Comparison of ENCODE assay signal across 19 cellular contexts in the genomic region with DNA sequence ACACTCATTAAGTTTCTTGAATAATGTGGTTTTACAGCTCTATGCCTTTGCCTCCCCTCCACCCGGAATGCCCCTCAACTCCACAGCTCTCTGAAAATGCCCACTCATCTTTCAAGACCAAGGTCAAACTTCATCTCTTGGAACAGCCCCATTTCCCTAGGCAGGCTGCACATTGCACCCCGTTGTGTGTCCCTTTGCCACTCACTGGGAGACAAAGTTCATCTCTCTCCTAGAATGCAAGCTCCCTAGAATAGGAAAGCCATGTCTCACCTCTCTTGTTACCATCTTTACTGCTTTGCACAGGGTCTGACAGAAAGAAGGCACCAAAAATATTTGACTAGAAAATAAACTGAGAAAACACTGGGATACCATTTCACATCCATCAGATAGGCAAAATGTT. TPM values are rescaled to one million over a fixed set of nuclear protein-coding genes. Genes with fewer than 3 reads are reported as not detected.
DNase-seq lines count a peak whose midpoint lies in the region; ATAC-seq, FAIRE-seq and TF ChIP-seq lines count a peak whose summit lies in the region.
"Had no signal": no experiment of that assay in that cellular context is flagged by ENCODE, and none has a peak within 500 bp of the region (broad histone marks: within the 10 kb centered on the region; RNA-seq: fewer than 3 reads in every experiment).

No MANE protein-coding gene starts in this region.

- H3K9ac ChIP-seq in H9 (ENCODE audit: extremely low read depth, insufficient read length, low read length) (no peak overlapping the region), astrocyte (ENCODE audit: low read length) (no peak overlapping the region), liver (ENCODE audit: low read depth in 1 of 2, low read length in 2 of 2) (no peak overlapping the region)
- H3K9ac ChIP-seq: BLaER1 treated with 17β-estradiol and CSF1 and Interleukin-3, amounts not matched to agents 10 nM and 100 nM had no signal

- H3T11ph ChIP-seq in H9 (ENCODE audit: low read length), result no peak overlapping the region

- H3K4me1 Mint-ChIP-seq in H9 (peaks cover 25 to 31% of the 10 kb centered on the region in 2 experiments), astrocyte (ENCODE audit: low read depth, unreplicated experiment) (peaks cover 45% of the 10 kb centered on the region)

- H3K27me3 Mint-ChIP-seq in H9 (ENCODE audit: low read depth) (no peaks in the 10 kb centered on the region), astrocyte (ENCODE audit: low read depth, unreplicated experiment) (no peaks in the 10 kb centered on the region)

- peaks cover 9% of the 10 kb centered on the region; the same call in 1 of the 2 replicates for H3K79me2 ChIP-seq in H9 (ENCODE audit: insufficient read depth, low read length)
- H3K79me2 ChIP-seq in astrocyte (ENCODE audit: insufficient read depth, low read length), result peaks cover 89% of the 10 kb centered on the region

- no peak overlapping the region for H2BK12ac ChIP-seq in H9 (ENCODE audit: insufficient read length, low read depth, low read length)

- peaks cover 3% of the 10 kb centered on the region; the same call in 1 of the 2 replicates for H3K4me1 ChIP-seq in H9 (ENCODE audit: insufficient read depth, low read length)
- peaks cover 15% of the 10 kb centered on the region for H3K4me1 ChIP-seq in astrocyte (ENCODE audit: insufficient read depth, low read length)
- peaks cover 0 to 6% (median under 1%) of the 10 kb centered on the region in 4 donors for H3K4me1 ChIP-seq in liver (ENCODE audit: control insufficient read depth in 4 of 4, insufficient read depth in 4 of 4, low read length in 3 of 4)
- H3K4me1 ChIP-seq in psoas muscle, result peaks cover 77% of the 10 kb centered on the region

- no peak for FAIRE-seq in astrocyte (lab: Jason Lieb, UNC)
- FAIRE-seq: D721Med, RCC 7860 had no signal

- H3K18ac ChIP-seq in H9 (ENCODE audit: insufficient read length, low read depth, low read length), result no peak overlapping the region

- peak overlapping the region in 2 of 3 experiments; percentile 9 to 21; a peak in 3 of 7 replicates for H3K27ac Mint-ChIP-seq in H9
- H3K27ac Mint-ChIP-seq in astrocyte (ENCODE audit: unreplicated experiment), result no peak overlapping the region

- TF ChIP-seq CTCF in H9 (conservative IDR thresholded peaks at IDR 0.05) (no peak), astrocyte (IDR thresholded peaks at IDR 0.05; ENCODE audit: insufficient read depth, low read depth, low read length) (no peak), liver (IDR thresholded peaks at IDR 0.05; ENCODE audit: low read depth, low read length, missing input control) (no peak), psoas muscle (IDR thresholded peaks at IDR 0.05) (no peak)

- H3K4ac ChIP-seq in H9 (ENCODE audit: low read depth, low read length), result no peak overlapping the region

- H3K4me3 ChIP-seq in astrocyte (ENCODE audit: insufficient read depth, low read depth, low read length) (no peak overlapping the region), liver (ENCODE audit: low read depth in 1 of 3, low read length in 3 of 3) (no peak overlapping the region), psoas muscle (no peak overlapping the region)
- H3K4me3 ChIP-seq: BLaER1 treated with 17β-estradiol and CSF1 and Interleukin-3, amounts not matched to agents 10 nM and 100 nM had no signal

- no peak overlapping the region for H2BK120ac ChIP-seq in H9 (ENCODE audit: low read depth, low read length, poor library complexity, severe bottlenecking)

- H3K4me3 Mint-ChIP-seq in H9, result no peak overlapping the region
- H3K4me3 Mint-ChIP-seq in astrocyte (ENCODE audit: unreplicated experiment), result peak overlapping the region; percentile 66

- H2BK5ac ChIP-seq in H9 (ENCODE audit: insufficient read length, low read length), result no peak overlapping the region

- no peak overlapping the region for H2AK5ac ChIP-seq in H9 (ENCODE audit: insufficient read length, low read length)

- WGBS in H9 (ENCODE audit: extremely low coverage, insufficient read length, low lambda C conversion rate), result no CpG with 5 or more reads among the region's 2 CpGs
- WGBS in liver, result 62% methylated on average over 2 of the region's 2 CpGs
- WGBS in psoas muscle, 3 donors, result 68 to 81% (median 68%) methylated on average over 2 of the region's 2 CpGs

- H3K36me3 ChIP-seq in astrocyte (ENCODE audit: insufficient read depth, low read length) (no peaks in the 10 kb centered on the region), liver (ENCODE audit: control insufficient read depth in 4 of 4, insufficient read depth in 3 of 4, low read depth in 1 of 4, low read length in 3 of 4) (no peaks in the 10 kb centered on the region), psoas muscle (ENCODE audit: insufficient read depth in 1 of 2, low read depth in 1 of 2) (no peaks in the 10 kb centered on the region)

- no peak overlapping the region for H3K14ac ChIP-seq in H9 (ENCODE audit: insufficient read depth, low read length)

- H3K9me3 Mint-ChIP-seq in H9, result no peaks in the 10 kb centered on the region
- no peaks in the 10 kb centered on the region for H3K9me3 Mint-ChIP-seq in astrocyte (ENCODE audit: unreplicated experiment)

- H2AFZ ChIP-seq in H9 (ENCODE audit: low read length) (no peak overlapping the region), astrocyte (ENCODE audit: low read depth, low read length) (no peak overlapping the region)

- no peak overlapping the region for H2BK20ac ChIP-seq in H9 (ENCODE audit: low read depth, low read length, poor library complexity, severe bottlenecking)

- DNase-seq in H9, result no peak
- DNase-seq in astrocyte (ENCODE audit: low read depth), result no peak
- DNase-seq in psoas muscle, result no peak
- DNase-seq in DMS153 treated with DMSO at 0.1 percent for 48 hours (lab: John Stamatoyannopoulos, UW; ENCODE audit: unreplicated experiment), result no peak
- DNase-seq in CD1c-positive myeloid dendritic cell (ENCODE audit: extremely low spot score), result no peak
- DNase-seq: DMS79 treated with DMSO at 0.1 percent for 48 hours; HCEC 1CT; KBM-7; NCI-H1105 treated with DMSO at 0.1 percent for 48 hours; NCI-H1694; NCI-H510A; NCI-H748 treated with DMSO at 0.1 percent for 48 hours; NK-92 treated with Interleukin-12 subunit alpha and Interleukin-12 subunit beta, amount 100 ng/mL, for 24 hours had no signal

- H3K56ac ChIP-seq in H9 (ENCODE audit: insufficient read length, low read depth, low read length), result no peak overlapping the region

- intact Hi-C loops in psoas muscle (cut with DNase I), result no loop called here

- no peak overlapping the region for H4K8ac ChIP-seq in H9 (replicated peaks; ENCODE audit: insufficient read length, low read depth, low read length)

- H3K4me2 ChIP-seq in H9 (ENCODE audit: insufficient read depth, insufficient read length, low read length) (no peak overlapping the region), astrocyte (ENCODE audit: low read length) (no peak overlapping the region)
- H3K4me2 ChIP-seq: BLaER1 treated with 17β-estradiol and CSF1 and Interleukin-3, amounts not matched to agents 10 nM and 100 nM had no signal

- H3K36me3 Mint-ChIP-seq in H9 (ENCODE audit: insufficient read depth in 1 of 3, low read depth in 3 of 3) (peaks cover 6 to 25% (median 24%) of the 10 kb centered on the region in 3 experiments), astrocyte (ENCODE audit: low read depth, unreplicated experiment) (peaks cover 12% of the 10 kb centered on the region)

- H3K9me3 ChIP-seq in H9 (ENCODE audit: control insufficient read depth, low read depth, low read length) (no peaks in the 10 kb centered on the region), astrocyte (ENCODE audit: insufficient read depth, low read depth, low read length) (no peaks in the 10 kb centered on the region), liver (ENCODE audit: control insufficient read depth in 4 of 4, low read length in 3 of 4) (no peaks in the 10 kb centered on the region), psoas muscle (no peaks in the 10 kb centered on the region)
- H3K9me3 ChIP-seq: BLaER1 treated with 17β-estradiol and CSF1 and Interleukin-3, amounts not matched to agents 10 nM and 100 nM had no signal

- H3K27me3 ChIP-seq in H9 (ENCODE audit: insufficient read depth, low read length) (no peaks in the 10 kb centered on the region), astrocyte (ENCODE audit: insufficient read depth, low read length) (no peaks in the 10 kb centered on the region), liver (ENCODE audit: control insufficient read depth in 4 of 4, insufficient read depth in 4 of 4, low read length in 3 of 4) (no peaks in the 10 kb centered on the region), psoas muscle (ENCODE audit: insufficient read depth in 3 of 3, low read length in 2 of 3) (no peaks in the 10 kb centered on the region)
- H3K27me3 ChIP-seq: BLaER1 treated with 17β-estradiol and CSF1 and Interleukin-3, amounts not matched to agents 10 nM and 100 nM had no signal

- no peak overlapping the region for H2BK15ac ChIP-seq in H9 (ENCODE audit: low read depth, low read length)

- H3K27ac ChIP-seq in H9 (ENCODE audit: insufficient read length, low read depth, low read length), result no peak overlapping the region
- no peak overlapping the region for H3K27ac ChIP-seq in astrocyte (ENCODE audit: low read depth, low read length)
- no peak overlapping the region for H3K27ac ChIP-seq in liver (ENCODE audit: low read depth in 1 of 2, low read length in 2 of 2)
- peak overlapping the region; percentile 44 for H3K27ac ChIP-seq in psoas muscle
- H3K27ac ChIP-seq: BLaER1 treated with 17β-estradiol and CSF1 and Interleukin-3, amounts not matched to agents 10 nM and 100 nM had no signal

- H3K23ac ChIP-seq in H9 (ENCODE audit: insufficient read length, low read depth, low read length), result no peak overlapping the region

- H4K20me1 ChIP-seq in H9 (ENCODE audit: control insufficient read depth, insufficient read depth, insufficient read length) (no peaks in the 10 kb centered on the region), astrocyte (ENCODE audit: insufficient read depth, low read length) (peaks cover 91% of the 10 kb centered on the region)

- H4K91ac ChIP-seq in H9 (ENCODE audit: insufficient read length, low read depth, low read length), result no peak overlapping the region

- H3K79me1 ChIP-seq in H9 (ENCODE audit: insufficient read depth, low read depth, low read length, poor library complexity, severe bottlenecking), result peaks cover 7% of the 10 kb centered on the region

- no peak overlapping the region for H4K5ac ChIP-seq in H9 (ENCODE audit: insufficient read length, low read depth, low read length)

- no peak for TF ChIP-seq RAD21 in liver (IDR thresholded peaks at IDR 0.05)

- ATAC-seq in psoas muscle (no peak), HG02938 (IDR thresholded peaks at IDR 0.05; ENCODE audit: unreplicated experiment) (no peak)
- ATAC-seq: Right ventricle myocardium inferior had no signal

- no peaks in the 10 kb centered on the region for H3K23me2 ChIP-seq in H9 (ENCODE audit: insufficient read length, low read depth, low read length, poor library complexity, severe bottlenecking)

TF ChIP-seq in liver, 16 proteins besides CTCF, POLR2A, EP300 and RAD21 (continues in another document):
- no peak for TF ChIP-seq TAF1 (conservative IDR thresholded peaks at IDR 0.05)

RNA-seq across cellular contexts. Expression of a gene that starts 33.3 kb away (rescaled TPM):
- total RNA-seq in H9 (2021) (67.5 and 75.1 TPM in 2 replicates), astrocyte (171 and 194 TPM in 2 replicates), liver (10 to 100 TPM; 35.1 to 84.2 TPM), psoas muscle (100 to 1,000 TPM in 1 of 4 donors, 10 to 100 TPM in 3; 75.9 to 111 (median 77.4) TPM)
- polyA plus RNA-seq in liver (10 to 100 TPM; 11.9 to 12.3 TPM), psoas muscle (100 to 1,000 TPM in 1 of 3 donors, 10 to 100 TPM in 2; 17.3 to 115 (median 50.5) TPM)
